Comparison of ENCODE assay signal across 8 cellular contexts in genomic region chr7:151877911-151878835, GRCh38. TPM values are rescaled to one million over a fixed set of nuclear protein-coding genes. Genes with fewer than 3 reads are reported as not detected.
DNase-seq lines count a peak whose midpoint lies in the region; ATAC-seq and TF ChIP-seq lines count a peak whose summit lies in the region.

No MANE protein-coding gene starts in this region.

- peaks cover 67% of the 10 kb centered on the region for H3K27me3 ChIP-seq in SK-N-SH (ENCODE audit: insufficient read depth)
- H3K27me3 ChIP-seq in liver (ENCODE audit: control insufficient read depth in 4 of 4, insufficient read depth in 4 of 4, low read length in 3 of 4), result no peaks in the 10 kb centered on the region
- H3K27me3 ChIP-seq in stomach smooth muscle (ENCODE audit: control insufficient read depth in 1 of 2, insufficient read depth in 2 of 2, low read length in 2 of 2), result peaks cover 0 to 2% of the 10 kb centered on the region in 2 donors
- peaks cover 54 to 65% of the 10 kb centered on the region in 2 experiments for H3K27me3 ChIP-seq in mesenchymal stem cell (ENCODE audit: control insufficient read depth in 1 of 2, insufficient read depth in 1 of 2, low read length in 2 of 2)

- DNase-seq in SK-N-SH (peak; percentile 73), cerebellum (ENCODE audit: low spot score) (no peak), mesenchymal stem cell (no peak)
- no peak for DNase-seq in activated naive CD8-positive, alpha-beta T cell treated with anti-CD3 and anti-CD28 coated beads, Interleukin-2, amount 50 U/mL, for 24 hours
- DNase-seq in activated effector memory CD4-positive, alpha-beta T cell treated with Interleukin-2 at 50 U/mL for 16 hours, result no peak

- no peak overlapping the region for H3K4ac ChIP-seq in mesenchymal stem cell (ENCODE audit: low read depth in 1 of 2, low read length in 2 of 2)

- H3K4me1 ChIP-seq in SK-N-SH (ENCODE audit: control insufficient read depth in 1 of 2, insufficient read depth in 2 of 2, low read depth in 1 of 2, low read length in 1 of 2) (peaks cover 0 to 15% of the 10 kb centered on the region in 2 experiments; a peak in 2 of 4 replicates), liver (ENCODE audit: control insufficient read depth in 4 of 4, insufficient read depth in 4 of 4, low read length in 3 of 4) (peaks cover 2 to 24% (median 9%) of the 10 kb centered on the region in 4 donors), stomach smooth muscle (ENCODE audit: control insufficient read depth, insufficient read depth, low read length) (peaks cover 23% of the 10 kb centered on the region), mesenchymal stem cell (ENCODE audit: control insufficient read depth, insufficient read depth, low read depth, low read length) (peaks cover 29% of the 10 kb centered on the region)

- no peak overlapping the region for H2BK12ac ChIP-seq in mesenchymal stem cell (ENCODE audit: low read length in 2 of 2)

- H3K27ac Mint-ChIP-seq in activated naive CD8-positive, alpha-beta T cell treated with anti-CD3 and anti-CD28 coated beads, Interleukin-2, amount 50 U/mL, for 24 hours, result no peak overlapping the region

- TF ChIP-seq RAD21 in SK-N-SH (IDR thresholded peaks at IDR 0.05; ENCODE audit: low read length) (no peak), liver (IDR thresholded peaks at IDR 0.05) (no peak)

- H2BK120ac ChIP-seq in mesenchymal stem cell (ENCODE audit: low read depth, low read length), result no peak overlapping the region

- no peak overlapping the region for H3K18ac ChIP-seq in mesenchymal stem cell (ENCODE audit: low read depth in 1 of 2, low read length in 2 of 2)

- H3K36me3 Mint-ChIP-seq in activated naive CD8-positive, alpha-beta T cell treated with anti-CD3 and anti-CD28 coated beads, Interleukin-2, amount 50 U/mL, for 24 hours (ENCODE audit: low read depth), result no peaks in the 10 kb centered on the region

- peaks cover 26% of the 10 kb centered on the region for H3K4me1 Mint-ChIP-seq in activated naive CD8-positive, alpha-beta T cell treated with anti-CD3 and anti-CD28 coated beads, Interleukin-2, amount 50 U/mL, for 24 hours

- TF ChIP-seq CTCF in SK-N-SH (IDR thresholded peaks at IDR 0.05) (no peak), liver (IDR thresholded peaks at IDR 0.05; ENCODE audit: low read depth, low read length, missing input control) (no peak)

- ATAC-seq in SK-N-SH treated with all-trans-retinoic acid at 6 μM for 48 hours, result no peak
- ATAC-seq in activated naive CD8-positive, alpha-beta T cell treated with anti-CD3 and anti-CD28 coated beads, Interleukin-2, amount 50 U/mL, for 24 hours, result no peak

- H3K36me3 ChIP-seq in SK-N-SH (replicated peaks in 1 of 2; ENCODE audit: control insufficient read depth in 1 of 2, insufficient read depth in 2 of 2, low read length in 1 of 2) (no peaks in the 10 kb centered on the region), liver (ENCODE audit: control insufficient read depth in 4 of 4, insufficient read depth in 3 of 4, low read depth in 1 of 4, low read length in 3 of 4) (no peaks in the 10 kb centered on the region), stomach smooth muscle (ENCODE audit: control insufficient read depth in 2 of 2, insufficient read depth in 2 of 2, low read length in 2 of 2) (no peaks in the 10 kb centered on the region), mesenchymal stem cell (ENCODE audit: control insufficient read depth in 1 of 2, insufficient read depth in 2 of 2, low read depth in 1 of 2, low read length in 2 of 2) (peaks cover 0 to 3% of the 10 kb centered on the region in 2 experiments)

- no peak overlapping the region for H4K8ac ChIP-seq in mesenchymal stem cell (ENCODE audit: low read length)

- no peaks in the 10 kb centered on the region for H3K79me2 ChIP-seq in SK-N-SH (ENCODE audit: insufficient read depth)

- H3K14ac ChIP-seq in mesenchymal stem cell (ENCODE audit: low read length in 2 of 2), result no peak overlapping the region

- no peak overlapping the region for H2AK5ac ChIP-seq in mesenchymal stem cell (ENCODE audit: low read length, severe bottlenecking)

- H3K9me3 Mint-ChIP-seq in activated naive CD8-positive, alpha-beta T cell treated with anti-CD3 and anti-CD28 coated beads, Interleukin-2, amount 50 U/mL, for 24 hours, result no peaks in the 10 kb centered on the region

- peak overlapping the region; percentile 45 for H3K4me3 Mint-ChIP-seq in activated naive CD8-positive, alpha-beta T cell treated with anti-CD3 and anti-CD28 coated beads, Interleukin-2, amount 50 U/mL, for 24 hours

- CTCF ChIA-PET in SK-N-SH (lab: Yijun Ruan, JAX), result interaction anchor here (0.8 to 4.1 kb wide), 10 partner anchors 13 to 626 kb away, joined by 3 to 26 read pairs (median 4); no protein-coding TSS in a partner anchor

- no peaks in the 10 kb centered on the region for H3K9me3 ChIP-seq in SK-N-SH
- no peaks in the 10 kb centered on the region for H3K9me3 ChIP-seq in liver (ENCODE audit: control insufficient read depth in 4 of 4, low read length in 3 of 4)
- no peaks in the 10 kb centered on the region for H3K9me3 ChIP-seq in stomach smooth muscle (ENCODE audit: control insufficient read depth in 2 of 2, low read length in 2 of 2)
- H3K9me3 ChIP-seq in mesenchymal stem cell (ENCODE audit: control insufficient read depth, low read length), result no peaks in the 10 kb centered on the region

- no peak overlapping the region for H2BK5ac ChIP-seq in mesenchymal stem cell (ENCODE audit: low read depth, low read length, poor library complexity, severe bottlenecking)

- POLR2A ChIA-PET in SK-N-SH (lab: Yijun Ruan, JAX), result no interaction called here

- H4K91ac ChIP-seq in mesenchymal stem cell (ENCODE audit: low read length), result no peak overlapping the region

- H3K23ac ChIP-seq in mesenchymal stem cell (ENCODE audit: low read length in 2 of 2), result no peak overlapping the region

- no peak overlapping the region for H2BK15ac ChIP-seq in mesenchymal stem cell (ENCODE audit: low read depth, poor library complexity, severe bottlenecking)

- H3K9ac ChIP-seq in SK-N-SH (no peak overlapping the region), liver (ENCODE audit: low read depth in 1 of 2, low read length in 2 of 2) (no peak overlapping the region), stomach smooth muscle (ENCODE audit: low read length in 2 of 2) (peak overlapping the region in 1 of 2 donors; percentile 44), mesenchymal stem cell (ENCODE audit: low read length) (no peak overlapping the region)

- H3K79me1 ChIP-seq in mesenchymal stem cell (replicated peaks; ENCODE audit: low read length, poor library complexity, severe bottlenecking), result no peaks in the 10 kb centered on the region

- H3K27me3 Mint-ChIP-seq in activated naive CD8-positive, alpha-beta T cell treated with anti-CD3 and anti-CD28 coated beads, Interleukin-2, amount 50 U/mL, for 24 hours, result no peaks in the 10 kb centered on the region

- H3K4me3 ChIP-seq in SK-N-SH (ENCODE audit: low read depth in 2 of 2, low read length in 1 of 2) (peak overlapping the region in 1 of 2 experiments; percentile 64; a peak in 1 of 4 replicates), liver (ENCODE audit: low read depth in 1 of 3, low read length in 3 of 3) (peak overlapping the region in 2 of 3 donors; percentile 38 to 94), stomach smooth muscle (ENCODE audit: low read length in 2 of 2) (peak overlapping the region; percentile 48 to 86), mesenchymal stem cell (ENCODE audit: insufficient read depth in 1 of 2, low read depth in 1 of 2, low read length in 2 of 2) (no peak overlapping the region)

- H2AFZ ChIP-seq in SK-N-SH (ENCODE audit: low read depth) (no peak overlapping the region), mesenchymal stem cell (ENCODE audit: low read depth, low read length) (no peak overlapping the region)

- H3F3A ChIP-seq in SK-N-SH (replicated peaks; ENCODE audit: insufficient read depth), result peaks cover 5% of the 10 kb centered on the region

- no peaks in the 10 kb centered on the region for H4K20me1 ChIP-seq in SK-N-SH (ENCODE audit: insufficient read depth)

- H3K27ac ChIP-seq in SK-N-SH (ENCODE audit: low read depth in 2 of 2, low read length in 1 of 2) (no peak overlapping the region), liver (ENCODE audit: low read depth in 1 of 2, low read length in 2 of 2) (peak overlapping the region; percentile 39 to 98), stomach smooth muscle (ENCODE audit: low read length) (no peak overlapping the region), mesenchymal stem cell (ENCODE audit: low read length, poor library complexity, severe bottlenecking) (no peak overlapping the region)

- peak overlapping the region; percentile 99; the same call in 1 of the 2 replicates for H3K4me2 ChIP-seq in SK-N-SH
- no peak overlapping the region for H3K4me2 ChIP-seq in mesenchymal stem cell (ENCODE audit: low read length, poor library complexity, severe bottlenecking)

- no peaks in the 10 kb centered on the region for H3K9me2 ChIP-seq in SK-N-SH

- 52% methylated on average over 23 of the region's 30 CpGs for WGBS in SK-N-SH (ENCODE audit: low lambda C conversion rate)
- 27% methylated on average over 30 of the region's 30 CpGs for WGBS in liver
- 18% methylated on average over 30 of the region's 30 CpGs for WGBS in mesenchymal stem cell

- no peak for TF ChIP-seq EP300 in SK-N-SH (IDR thresholded peaks at IDR 0.05; ENCODE audit: borderline replicate concordance in 1 of 2, low read depth in 1 of 2, low read length in 1 of 2)

TF ChIP-seq in SK-N-SH, 30 proteins besides CTCF, POLR2A, EP300 and RAD21 (continues in another document):
- TF ChIP-seq JUND (IDR thresholded peaks at IDR 0.05) (no peak), GABPA (IDR thresholded peaks at IDR 0.05; ENCODE audit: low read depth) (no peak), TCF12 (IDR thresholded peaks at IDR 0.05) (no peak), SIN3A (IDR thresholded peaks at IDR 0.05; ENCODE audit: borderline replicate concordance, low read depth, low read length) (no peak), NFIC (IDR thresholded peaks at IDR 0.05; ENCODE audit: borderline replicate concordance) (no peak)

TF ChIP-seq in SK-N-SH treated with all-trans-retinoic acid at 6 μM for 48 hours, 23 proteins besides CTCF, POLR2A, EP300 and RAD21 (continues in another document):
- TF ChIP-seq ZNF565 (CRISPR knock-in tag; conservative IDR thresholded peaks at IDR 0.05; ENCODE audit: low read depth), result no peak
- no peak for TF ChIP-seq ZNF70 (CRISPR knock-in tag; IDR thresholded peaks at IDR 0.05)
- TF ChIP-seq BACH2 (CRISPR knock-in tag; IDR thresholded peaks at IDR 0.05; ENCODE audit: borderline replicate concordance), result no peak
- TF ChIP-seq RARB (CRISPR knock-in tag; IDR thresholded peaks at IDR 0.05), result no peak

TF ChIP-seq in liver, 16 proteins besides CTCF, POLR2A, EP300 and RAD21:
- peak in 1 of 2 donors; percentile 8 for TF ChIP-seq RXRA (IDR thresholded peaks at IDR 0.05)
- TF ChIP-seq TAF1 (conservative IDR thresholded peaks at IDR 0.05), result no peak

RNA-seq across cellular contexts. Expression of gene PRKAG2, which starts 1.3 kb away (rescaled TPM):
- polyA plus RNA-seq in SK-N-SH (2012; rRNA removed), result 51.6 and 62.0 TPM in 2 replicates
- 62.5 and 87.1 TPM in 2 replicates for polyA plus RNA-seq in SK-N-SH (2012; cell fraction: cytosol; rRNA removed)
- 49.2 and 76.3 TPM in 2 replicates for polyA plus RNA-seq in SK-N-SH (2012; cell fraction: nucleus; rRNA removed)
- total RNA-seq in liver, result 10 to 100 TPM in 1 of 2 donors, 1 to 10 TPM in 1; 3.6 to 25.1 TPM
- 10 to 100 TPM; 11.5 to 22.2 TPM for polyA plus RNA-seq in liver
- 29.1 TPM for total RNA-seq in cerebellum
- 18.0 TPM for polyA plus RNA-seq in mesenchymal stem cell (2013, experiment 1 of 2)
- polyA plus RNA-seq in mesenchymal stem cell (2013, experiment 2 of 2), result 18.8 TPM

Comparison
In these comparisons a context has a peak if more than half of its experiments do, and no peak if none do; other contexts are left out.
1. H3K27ac ChIP-seq: peak in liver (2 of 2); none in SK-N-SH (0 of 2), stomach smooth muscle (single experiment) and mesenchymal stem cell (single experiment).
2. H3K4me3 ChIP-seq: peak in liver (2 of 3) and stomach smooth muscle (2 of 2); none in mesenchymal stem cell (0 of 2).